Comparison of ENCODE assay signal across 12 cellular contexts in the genomic region with DNA sequence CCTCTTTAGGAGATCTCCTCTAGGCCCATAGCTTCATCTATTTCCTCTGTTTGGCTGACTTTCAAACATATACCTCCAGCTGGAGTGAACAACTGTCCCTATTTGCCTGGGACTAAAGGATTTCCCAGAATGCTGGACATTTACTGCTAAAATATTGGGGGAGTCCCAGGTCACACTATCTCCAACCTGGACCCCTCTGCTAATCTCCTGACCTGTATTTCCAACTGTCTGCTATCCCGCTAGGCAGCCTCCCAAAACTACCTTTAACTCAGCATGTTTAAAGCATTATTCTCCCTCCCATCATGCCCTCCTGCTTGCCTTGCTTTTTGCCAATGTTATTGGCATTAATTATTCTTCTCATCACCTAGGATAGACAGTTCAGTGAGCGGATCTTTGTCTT.
A peak's percentile ranks its signal among the peaks of the same experiment; 100 is the strongest.
DNase-seq lines count a peak whose midpoint lies in the region; ATAC-seq and TF ChIP-seq lines count a peak whose summit lies in the region.
"Had no signal": no experiment of that assay in that cellular context is flagged by ENCODE, and none has a peak within 500 bp of the region (broad histone marks: within the 10 kb centered on the region; RNA-seq: fewer than 3 reads in every experiment).

No MANE protein-coding gene starts in this region.

- TF ChIP-seq CTCF in MCF 10A (IDR thresholded peaks at IDR 0.05; ENCODE audit: unreplicated experiment), result no peak
- TF ChIP-seq CTCF in tibial artery (IDR thresholded peaks at IDR 0.05), result no peak

- H3K27me3 Mint-ChIP-seq in activated naive CD4-positive, alpha-beta T cell treated with anti-CD3 and anti-CD28 coated beads, Interleukin-2, amount 10 ng/mL, durations not matched to agents 7 days and 5 days, result no peaks in the 10 kb centered on the region
- H3K27me3 Mint-ChIP-seq in MCF 10A (ENCODE audit: insufficient read depth, unreplicated experiment) (no peaks in the 10 kb centered on the region), naive B cell (no peaks in the 10 kb centered on the region)

- no peak for DNase-seq in activated naive CD4-positive, alpha-beta T cell treated with anti-CD3 and anti-CD28 coated beads, Interleukin-2, amount 10 ng/mL, durations not matched to agents 7 days and 5 days
- DNase-seq in activated naive CD4-positive, alpha-beta T cell treated with Interleukin-2 at 50 U/mL for 16 hours, result no peak
- DNase-seq in MCF 10A (ENCODE audit: unreplicated experiment) (no peak), naive B cell (no peak), tibial artery (no peak), NCI-H187 treated with DMSO at 0.1 percent for 48 hours (lab: John Stamatoyannopoulos, UW) (no peak)
- DNase-seq: ACHN, DMS79, left colon, MG63 had no signal

- H3K36me3 Mint-ChIP-seq in activated naive CD4-positive, alpha-beta T cell treated with anti-CD3 and anti-CD28 coated beads, Interleukin-2, amount 10 ng/mL, durations not matched to agents 7 days and 5 days, result peaks cover under 1% of the 10 kb centered on the region
- H3K36me3 Mint-ChIP-seq in MCF 10A (ENCODE audit: insufficient read depth, unreplicated experiment) (peaks cover 4% of the 10 kb centered on the region), naive B cell (peaks cover 0 to under 1% of the 10 kb centered on the region in 2 donors)

- H3K9me3 Mint-ChIP-seq in activated naive CD4-positive, alpha-beta T cell treated with anti-CD3 and anti-CD28 coated beads, Interleukin-2, amount 10 ng/mL, durations not matched to agents 7 days and 5 days, result no peaks in the 10 kb centered on the region
- H3K9me3 Mint-ChIP-seq in MCF 10A (ENCODE audit: unreplicated experiment) (no peaks in the 10 kb centered on the region), naive B cell (no peaks in the 10 kb centered on the region)

- no peak for ATAC-seq in naive B cell (ENCODE audit: low read depth in 2 of 2)
- no peak for ATAC-seq in GM18505 (IDR thresholded peaks at IDR 0.05; ENCODE audit: unreplicated experiment)
- ATAC-seq in GM19023 (IDR thresholded peaks at IDR 0.05; ENCODE audit: unreplicated experiment), result no peak

- H3K36me3 ChIP-seq in tibial artery, result no peaks in the 10 kb centered on the region

- CTCF ChIA-PET in activated naive CD4-positive, alpha-beta T cell treated with anti-CD3 and anti-CD28 coated beads, Interleukin-2, amount 10 ng/mL, durations not matched to agents 7 days and 5 days (lab: Charles Lee), result interaction anchor here (1.1 kb wide), 1 partner anchor 35 kb away, joined by 3 read pairs; no protein-coding TSS in a partner anchor
- CTCF ChIA-PET in MCF 10A (lab: Yijun Ruan, JAX), result interaction anchor here (1.1 to 2.7 kb wide), 2 partner anchors 9 to 23 kb away, joined by 3 to 16 read pairs; no protein-coding TSS in a partner anchor

- H3K27ac Mint-ChIP-seq in activated naive CD4-positive, alpha-beta T cell treated with anti-CD3 and anti-CD28 coated beads, Interleukin-2, amount 10 ng/mL, durations not matched to agents 7 days and 5 days, result peak overlapping the region; percentile 8
- peak overlapping the region; percentile 71 for H3K27ac Mint-ChIP-seq in MCF 10A (ENCODE audit: low read depth, unreplicated experiment)
- peak overlapping the region in 4 of 6 donors; percentile 2 to 60 (median 32) for H3K27ac Mint-ChIP-seq in naive B cell

- no TSS peak for BruUV-seq in MCF 10A (replicated peaks; lab: Mats Ljungman, UMichigan)

- H3K4me3 Mint-ChIP-seq in activated naive CD4-positive, alpha-beta T cell treated with anti-CD3 and anti-CD28 coated beads, Interleukin-2, amount 10 ng/mL, durations not matched to agents 7 days and 5 days, result no peak overlapping the region
- H3K4me3 Mint-ChIP-seq in MCF 10A (ENCODE audit: unreplicated experiment) (peak overlapping the region; percentile 41), naive B cell (no peak overlapping the region)

- no peak for TF ChIP-seq POLR2A in GM18505 (IDR thresholded peaks at IDR 0.05; ENCODE audit: borderline replicate concordance, extremely low read depth, insufficient read depth, insufficient read length)

- intact Hi-C loops in MCF 10A (cut with micrococcal nuclease), result no loop called here
- intact Hi-C loops in tibial artery (cut with DNase I; ENCODE audit: low total_unique reads), result no loop called here

- no peaks in the 10 kb centered on the region for H3K4me1 Mint-ChIP-seq in activated naive CD4-positive, alpha-beta T cell treated with anti-CD3 and anti-CD28 coated beads, Interleukin-2, amount 10 ng/mL, durations not matched to agents 7 days and 5 days
- H3K4me1 Mint-ChIP-seq in MCF 10A (ENCODE audit: insufficient read depth, unreplicated experiment), result peaks cover 47% of the 10 kb centered on the region
- H3K4me1 Mint-ChIP-seq in naive B cell, result peaks cover 21 to 32% (median 24%) of the 10 kb centered on the region in 3 donors

- peaks cover 0 to 66% (median 43%) of the 10 kb centered on the region in 4 donors for H3K4me1 ChIP-seq in tibial artery

- no peaks in the 10 kb centered on the region for H3K27me3 ChIP-seq in tibial artery
- H3K27me3 ChIP-seq: MG63 had no signal

- POLR2A ChIA-PET in MCF 10A (lab: Yijun Ruan, JAX), result interaction anchor here (0.6 to 9.8 kb wide), 6 partner anchors 8 to 298 kb away, joined by 3 to 141 read pairs (median 6); no protein-coding TSS in a partner anchor

- peak overlapping the region; percentile 74 to 84 for H3K27ac ChIP-seq in tibial artery

- no peaks in the 10 kb centered on the region for H3K9me3 ChIP-seq in tibial artery
- H3K9me3 ChIP-seq: MG63 had no signal

- no peak overlapping the region for H3K4me3 ChIP-seq in tibial artery
- H3K4me3 ChIP-seq: MG63 had no signal

Comparison
In these comparisons a context has a peak if more than half of its experiments do, and no peak if none do; other contexts are left out.
1. H3K27ac Mint-ChIP-seq: peak in every context shown above with its lines; median percentile 71 in MCF 10A; 32 in naive B cell; 8 in activated naive CD4-positive, alpha-beta T cell treated with anti-CD3 and anti-CD28 coated beads, Interleukin-2, amount 10 ng/mL, durations not matched to agents 7 days and 5 days.